In genomic region chr9:95048225-95049087, GRCh38 we compare ENCODE assay signal across 8 cellular contexts.
A peak's percentile ranks its signal among the peaks of the same experiment; 100 is the strongest.
DNase-seq lines count a peak whose midpoint lies in the region; ATAC-seq, FAIRE-seq and TF ChIP-seq lines count a peak whose summit lies in the region.

No MANE protein-coding gene starts in this region.

- TF ChIP-seq EP300 in gastroesophageal sphincter (IDR thresholded peaks at IDR 0.05) = no peak
- no peak for TF ChIP-seq EP300 in transverse colon (IDR thresholded peaks at IDR 0.05; ENCODE audit: low read depth)

- no peak for TF ChIP-seq CTCF in Panc1 (IDR thresholded peaks at IDR 0.05)
- no peak for TF ChIP-seq CTCF in gastroesophageal sphincter (IDR thresholded peaks at IDR 0.05)
- TF ChIP-seq CTCF in pancreas (IDR thresholded peaks at IDR 0.05) = no peak
- no peak for TF ChIP-seq CTCF in transverse colon (IDR thresholded peaks at IDR 0.05)

- in situ Hi-C loops in Panc1 (cut with HindIII; ENCODE audit: low pct_unique_long_range_greater_than_20kb, low sequenced_read_pairs) (no loop called here), transverse colon (cut with MboI; ENCODE audit: low pct_ligation_motif_present in 1 of 4, low pct_unique_long_range_greater_than_20kb in 1 of 4, low sequenced_read_pairs in 3 of 4) (no loop called here)

- 2 to 3% methylated on average over 6 to 14 of the region's 58 CpGs for WGBS in gastroesophageal sphincter (ENCODE audit: low coverage in 1 of 2), 2 donors
- WGBS in pancreas, 2 donors = 0% methylated on average over 36 to 58 of the region's 58 CpGs
- WGBS in transverse colon (ENCODE audit: low coverage in 1 of 2), 2 donors = 4% methylated on average over 5 to 25 of the region's 58 CpGs

- H3K27me3 ChIP-seq in Panc1 (ENCODE audit: control insufficient read depth, insufficient read depth, low read length) (no peaks in the 10 kb centered on the region), gastroesophageal sphincter (no peaks in the 10 kb centered on the region), pancreas (no peaks in the 10 kb centered on the region), transverse colon (no peaks in the 10 kb centered on the region)

- TF ChIP-seq POLR2A in gastroesophageal sphincter (IDR thresholded peaks at IDR 0.05) (peak; percentile 28 to 34), transverse colon (IDR thresholded peaks at IDR 0.05) (peak; percentile 39)

- H3K27ac ChIP-seq in Panc1 (ENCODE audit: low read length) (peak overlapping the region; percentile 86), gastroesophageal sphincter (peak overlapping the region; percentile 75 to 89 (median 88)), pancreas (peak overlapping the region; percentile 71 to 89 (median 86)), transverse colon (peak overlapping the region; percentile 85 to 92 (median 90))

- CTCF ChIA-PET in Panc1 (lab: Charles Lee) = interaction anchor here (0.7 kb wide), 1 partner anchor 33 kb away, joined by 3 read pairs; no protein-coding TSS in a partner anchor

- FAIRE-seq in pancreas (lab: Jason Lieb, UNC) = no peak

- no TSS peak for BruUV-seq in Panc1 (replicated peaks; lab: Mats Ljungman, UMichigan)

- H3K4me3 ChIP-seq in Panc1 (ENCODE audit: low read depth in 2 of 2, low read length in 2 of 2) (peak overlapping the region; percentile 53 to 54), gastroesophageal sphincter (peak overlapping the region; percentile 58 to 86), pancreas (peak overlapping the region; percentile 26 to 60 (median 47)), transverse colon (peak overlapping the region; percentile 24 to 63 (median 46))

- ATAC-seq in HG03354 (IDR thresholded peaks at IDR 0.05; ENCODE audit: poor library complexity, severe bottlenecking, unreplicated experiment) (peak; percentile 73), Panc1 (peak; percentile 80), gastroesophageal sphincter (peak; percentile 83), pancreas (peak; percentile 57 to 74 (median 70))

- H3K9me3 ChIP-seq in Panc1 (ENCODE audit: control insufficient read depth, insufficient read depth, low read depth, low read length) = no peaks in the 10 kb centered on the region
- no peaks in the 10 kb centered on the region for H3K9me3 ChIP-seq in gastroesophageal sphincter
- H3K9me3 ChIP-seq in pancreas = no peaks in the 10 kb centered on the region
- no peaks in the 10 kb centered on the region for H3K9me3 ChIP-seq in transverse colon

- POLR2A ChIA-PET in Panc1 (lab: Charles Lee) = interaction anchor here (0.6 kb wide), 1 partner anchor 57 kb away, joined by 3 read pairs; no protein-coding TSS in a partner anchor

- intact Hi-C loops in Panc1 (cut with micrococcal nuclease; ENCODE audit: unreplicated experiment) (loop anchor here (10.0 kb wide), 1 partner anchor 264 kb away; no protein-coding TSS in a partner anchor), pancreas (cut with DNase I) (no loop called here), transverse colon (cut with DNase I; ENCODE audit: low total_unique reads) (no loop called here)

- peaks cover 51% of the 10 kb centered on the region for H3K4me1 ChIP-seq in Panc1 (ENCODE audit: control insufficient read depth, insufficient read depth, low read length)
- peaks cover 14 to 98% (median 26%) of the 10 kb centered on the region in 3 donors for H3K4me1 ChIP-seq in gastroesophageal sphincter
- H3K4me1 ChIP-seq in pancreas = peaks cover 17 to 38% (median 31%) of the 10 kb centered on the region in 3 donors
- H3K4me1 ChIP-seq in transverse colon = peaks cover 5 to 66% (median 37%) of the 10 kb centered on the region in 4 donors

- H3K36me3 ChIP-seq in Panc1 (ENCODE audit: control insufficient read depth, insufficient read depth, low read length) (no peaks in the 10 kb centered on the region; the same call in 1 of the 2 replicates), gastroesophageal sphincter (peaks cover 0 to 23% of the 10 kb centered on the region in 2 donors), pancreas (peaks cover 0 to under 1% (median 0%) of the 10 kb centered on the region in 3 donors), transverse colon (no peaks in the 10 kb centered on the region)

- DNase-seq in SIG-M5 treated with dmso at 0.1 percent for 504 hours (lab: John Stamatoyannopoulos, UW; ENCODE audit: unreplicated experiment) = peak; percentile 71
- no peak for DNase-seq in SIG-M5 (lab: John Stamatoyannopoulos, UW)
- no peak for DNase-seq in Panc1 (ENCODE audit: low read depth, low spot score)
- peak; percentile 17 for DNase-seq in activated T-helper 9 cell treated with anti-CD3 and anti-CD28 coated beads, Interleukin-2, amount 50 U/mL, for 16 hours (ENCODE audit: low read depth)
- DNase-seq in pancreas = peak; percentile 74 to 90 (median 82)
- DNase-seq in transverse colon = peak; percentile 82

Comparison
In these comparisons a context has a peak if more than half of its experiments do, and no peak if none do; other contexts are left out.
1. DNase-seq: peak in SIG-M5 treated with dmso at 0.1 percent for 504 hours (single experiment), activated T-helper 9 cell treated with anti-CD3 and anti-CD28 coated beads, Interleukin-2, amount 50 U/mL, for 16 hours (single experiment), pancreas (6 of 6) and transverse colon (single experiment); none in SIG-M5 (single experiment) and Panc1 (single experiment).
2. Peak in every context shown above with its lines, with median percentiles within 50 percentile points of each other: ATAC-seq, H3K27ac ChIP-seq and H3K4me3 ChIP-seq.